ENCODE assay signal across 1 cellular context in genomic region chr10:132331956-132332749, GRCh38.
TF ChIP-seq lines count a peak whose summit lies in the region.

LRRC27 (plus strand) TSS chr10:132332193; CDS start chr10:132333525, 1,332 bp downstream.

TF ChIP-seq in HepG2, 621 proteins besides CTCF, POLR2A, EP300 and RAD21 (continued from another document and continues in another):
- TF ChIP-seq, protein P1, sequence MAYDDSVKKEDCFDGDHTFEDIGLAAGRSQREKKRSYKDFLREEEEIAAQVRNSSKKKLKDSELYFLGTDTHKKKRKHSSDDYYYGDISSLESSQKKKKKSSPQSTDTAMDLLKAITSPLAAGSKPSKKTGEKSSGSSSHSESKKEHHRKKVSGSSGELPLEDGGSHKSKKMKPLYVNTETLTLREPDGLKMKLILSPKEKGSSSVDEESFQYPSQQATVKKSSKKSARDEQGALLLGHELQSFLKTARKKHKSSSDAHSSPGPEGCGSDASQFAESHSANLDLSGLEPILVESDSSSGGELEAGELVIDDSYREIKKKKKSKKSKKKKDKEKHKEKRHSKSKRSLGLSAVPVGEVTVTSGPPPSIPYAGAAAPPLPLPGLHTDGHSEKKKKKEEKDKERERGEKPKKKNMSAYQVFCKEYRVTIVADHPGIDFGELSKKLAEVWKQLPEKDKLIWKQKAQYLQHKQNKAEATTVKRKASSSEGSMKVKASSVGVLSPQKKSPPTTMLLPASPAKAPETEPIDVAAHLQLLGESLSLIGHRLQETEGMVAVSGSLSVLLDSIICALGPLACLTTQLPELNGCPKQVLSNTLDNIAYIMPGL (CRISPR knock-in tag; IDR thresholded peaks at IDR 0.05; ENCODE audit: borderline replicate concordance in 1 of 2, low read depth in 1 of 2), result peak in 1 of 2 experiments; percentile 41; a peak in 2 of 4 replicates
- TF ChIP-seq, protein P2, sequence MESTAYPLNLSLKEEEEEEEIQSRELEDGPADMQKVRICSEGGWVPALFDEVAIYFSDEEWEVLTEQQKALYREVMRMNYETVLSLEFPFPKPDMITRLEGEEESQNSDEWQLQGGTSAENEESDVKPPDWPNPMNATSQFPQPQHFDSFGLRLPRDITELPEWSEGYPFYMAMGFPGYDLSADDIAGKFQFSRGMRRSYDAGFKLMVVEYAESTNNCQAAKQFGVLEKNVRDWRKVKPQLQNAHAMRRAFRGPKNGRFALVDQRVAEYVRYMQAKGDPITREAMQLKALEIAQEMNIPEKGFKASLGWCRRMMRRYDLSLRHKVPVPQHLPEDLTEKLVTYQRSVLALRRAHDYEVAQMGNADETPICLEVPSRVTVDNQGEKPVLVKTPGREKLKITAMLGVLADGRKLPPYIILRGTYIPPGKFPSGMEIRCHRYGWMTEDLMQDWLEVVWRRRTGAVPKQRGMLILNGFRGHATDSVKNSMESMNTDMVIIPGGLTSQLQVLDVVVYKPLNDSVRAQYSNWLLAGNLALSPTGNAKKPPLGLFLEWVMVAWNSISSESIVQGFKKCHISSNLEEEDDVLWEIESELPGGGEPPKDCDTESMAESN (CRISPR knock-in tag; conservative IDR thresholded peaks at IDR 0.05), result peak; percentile 86; the same call in 1 of the 2 replicates
- TF ChIP-seq TEAD2 (CRISPR knock-in tag; IDR thresholded peaks at IDR 0.05) (no peak), ZBTB3 (CRISPR knock-in tag; IDR thresholded peaks at IDR 0.05; ENCODE audit: borderline replicate concordance, low read depth) (no peak), ZNF652 (CRISPR knock-in tag; IDR thresholded peaks at IDR 0.05; ENCODE audit: borderline replicate concordance, low read depth) (no peak), HES4 (CRISPR knock-in tag; IDR thresholded peaks at IDR 0.05; ENCODE audit: borderline replicate concordance) (peak; percentile 74; the same call in 1 of the 2 replicates), KDM5B (CRISPR knock-in tag; IDR thresholded peaks at IDR 0.05; ENCODE audit: borderline replicate concordance) (peak; percentile 75; the same call in 1 of the 2 replicates), KDM2A (CRISPR knock-in tag; IDR thresholded peaks at IDR 0.05; ENCODE audit: borderline replicate concordance, low read depth) (peak; percentile 68; the same call in 1 of the 2 replicates), ZNF589 (CRISPR knock-in tag; conservative IDR thresholded peaks at IDR 0.05) (0 out of 2 replicates have a peak, but pooled peaks have one; percentile 40), MTA3 (CRISPR knock-in tag; IDR thresholded peaks at IDR 0.05) (no peak), ZNF678 (CRISPR knock-in tag; IDR thresholded peaks at IDR 0.05) (no peak), ZNF256 (CRISPR knock-in tag; conservative IDR thresholded peaks at IDR 0.05) (peak; percentile 82; the same call in 1 of the 2 replicates), SUZ12 (IDR thresholded peaks at IDR 0.05; ENCODE audit: low read depth, low read length) (no peak), MAFF (IDR thresholded peaks at IDR 0.05; ENCODE audit: low read depth, low read length) (no peak), ZNF768 (CRISPR knock-in tag; IDR thresholded peaks at IDR 0.05) (peak; percentile 36; the same call in 1 of the 2 replicates), HDAC2 (CRISPR knock-in tag; IDR thresholded peaks at IDR 0.05) (peak; percentile 81; the same call in 1 of the 2 replicates), SYNCRIP (IDR thresholded peaks at IDR 0.05; ENCODE audit: insufficient read depth, low read depth, low read length) (no peak), NAIF1 (CRISPR knock-in tag; IDR thresholded peaks at IDR 0.05; ENCODE audit: borderline replicate concordance) (no peak), ZNF775 (CRISPR knock-in tag; IDR thresholded peaks at IDR 0.05; ENCODE audit: borderline replicate concordance) (no peak), DMAP1 (CRISPR knock-in tag; IDR thresholded peaks at IDR 0.05) (peak; percentile 72), ZNF687 (CRISPR knock-in tag; IDR thresholded peaks at IDR 0.05) (peak; percentile 91), UBTF (CRISPR knock-in tag; IDR thresholded peaks at IDR 0.05) (peak; percentile 80), ATF7-NPFF (CRISPR knock-in tag; IDR thresholded peaks at IDR 0.05; ENCODE audit: low read depth) (peak; percentile 80; the same call in 1 of the 2 replicates), CREB1 (IDR thresholded peaks at IDR 0.05) (peak; percentile 48), CREB1 (CRISPR knock-in tag; IDR thresholded peaks at IDR 0.05) (no peak), ZNF501 (CRISPR knock-in tag; IDR thresholded peaks at IDR 0.05) (peak; percentile 61; the same call in 1 of the 2 replicates), MTF1 (CRISPR knock-in tag; IDR thresholded peaks at IDR 0.05) (no peak), POGZ (CRISPR knock-in tag; IDR thresholded peaks at IDR 0.05) (peak; percentile 73), ZNF761 (CRISPR knock-in tag; conservative IDR thresholded peaks at IDR 0.05) (no peak), MXI1 (IDR thresholded peaks at IDR 0.05; ENCODE audit: borderline replicate concordance, low read depth, low read length) (peak; percentile 99)
- TF ChIP-seq, protein P3, sequence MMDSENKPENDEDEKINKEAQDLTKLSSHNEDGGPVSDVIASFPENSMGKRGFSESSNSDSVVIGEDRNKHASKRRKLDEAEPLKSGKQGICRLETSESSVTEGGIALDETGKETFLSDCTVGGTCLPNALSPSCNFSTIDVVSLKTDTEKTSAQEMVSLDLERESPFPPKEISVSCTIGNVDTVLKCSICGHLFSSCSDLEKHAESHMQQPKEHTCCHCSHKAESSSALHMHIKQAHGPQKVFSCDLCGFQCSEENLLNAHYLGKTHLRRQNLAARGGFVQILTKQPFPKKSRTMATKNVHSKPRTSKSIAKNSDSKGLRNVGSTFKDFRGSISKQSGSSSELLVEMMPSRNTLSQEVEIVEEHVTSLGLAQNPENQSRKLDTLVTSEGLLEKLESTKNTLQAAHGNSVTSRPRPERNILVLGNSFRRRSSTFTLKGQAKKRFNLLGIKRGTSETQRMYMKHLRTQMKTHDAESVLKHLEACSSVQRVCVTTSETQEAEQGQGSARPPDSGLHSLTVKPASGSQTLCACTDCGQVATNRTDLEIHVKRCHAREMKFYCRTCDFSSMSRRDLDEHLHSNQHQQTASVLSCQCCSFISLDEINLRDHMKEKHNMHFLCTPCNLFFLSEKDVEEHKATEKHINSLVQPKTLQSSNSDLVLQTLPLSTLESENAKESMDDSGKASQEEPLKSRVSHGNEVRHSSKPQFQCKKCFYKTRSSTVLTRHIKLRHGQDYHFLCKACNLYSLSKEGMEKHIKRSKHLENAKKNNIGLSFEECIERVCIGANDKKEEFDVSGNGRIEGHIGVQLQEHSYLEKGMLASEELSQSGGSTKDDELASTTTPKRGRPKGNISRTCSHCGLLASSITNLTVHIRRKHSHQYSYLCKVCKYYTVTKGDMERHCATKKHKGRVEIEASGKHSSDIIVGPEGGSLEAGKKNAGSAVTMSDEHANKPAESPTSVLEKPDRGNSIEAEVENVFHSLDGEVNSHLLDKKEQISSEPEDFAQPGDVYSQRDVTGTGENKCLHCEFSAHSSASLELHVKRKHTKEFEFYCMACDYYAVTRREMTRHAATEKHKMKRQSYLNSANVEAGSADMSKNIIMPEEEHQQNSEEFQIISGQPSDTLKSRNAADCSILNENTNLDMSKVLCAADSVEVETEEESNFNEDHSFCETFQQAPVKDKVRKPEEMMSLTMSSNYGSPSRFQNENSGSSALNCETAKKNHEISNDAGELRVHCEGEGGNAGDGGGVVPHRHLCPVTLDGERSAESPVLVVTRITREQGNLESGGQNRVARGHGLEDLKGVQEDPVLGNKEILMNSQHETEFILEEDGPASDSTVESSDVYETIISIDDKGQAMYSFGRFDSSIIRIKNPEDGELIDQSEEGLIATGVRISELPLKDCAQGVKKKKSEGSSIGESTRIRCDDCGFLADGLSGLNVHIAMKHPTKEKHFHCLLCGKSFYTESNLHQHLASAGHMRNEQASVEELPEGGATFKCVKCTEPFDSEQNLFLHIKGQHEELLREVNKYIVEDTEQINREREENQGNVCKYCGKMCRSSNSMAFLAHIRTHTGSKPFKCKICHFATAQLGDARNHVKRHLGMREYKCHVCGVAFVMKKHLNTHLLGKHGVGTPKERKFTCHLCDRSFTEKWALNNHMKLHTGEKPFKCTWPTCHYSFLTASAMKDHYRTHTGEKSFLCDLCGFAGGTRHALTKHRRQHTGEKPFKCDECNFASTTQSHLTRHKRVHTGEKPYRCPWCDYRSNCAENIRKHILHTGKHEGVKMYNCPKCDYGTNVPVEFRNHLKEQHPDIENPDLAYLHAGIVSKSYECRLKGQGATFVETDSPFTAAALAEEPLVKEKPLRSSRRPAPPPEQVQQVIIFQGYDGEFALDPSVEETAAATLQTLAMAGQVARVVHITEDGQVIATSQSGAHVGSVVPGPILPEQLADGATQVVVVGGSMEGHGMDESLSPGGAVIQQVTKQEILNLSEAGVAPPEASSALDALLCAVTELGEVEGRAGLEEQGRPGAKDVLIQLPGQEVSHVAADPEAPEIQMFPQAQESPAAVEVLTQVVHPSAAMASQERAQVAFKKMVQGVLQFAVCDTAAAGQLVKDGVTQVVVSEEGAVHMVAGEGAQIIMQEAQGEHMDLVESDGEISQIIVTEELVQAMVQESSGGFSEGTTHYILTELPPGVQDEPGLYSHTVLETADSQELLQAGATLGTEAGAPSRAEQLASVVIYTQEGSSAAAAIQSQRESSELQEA (CRISPR knock-in tag; IDR thresholded peaks at IDR 0.05; ENCODE audit: not compliant biosample characterization), result peak; percentile 28
- TF ChIP-seq, protein P4, sequence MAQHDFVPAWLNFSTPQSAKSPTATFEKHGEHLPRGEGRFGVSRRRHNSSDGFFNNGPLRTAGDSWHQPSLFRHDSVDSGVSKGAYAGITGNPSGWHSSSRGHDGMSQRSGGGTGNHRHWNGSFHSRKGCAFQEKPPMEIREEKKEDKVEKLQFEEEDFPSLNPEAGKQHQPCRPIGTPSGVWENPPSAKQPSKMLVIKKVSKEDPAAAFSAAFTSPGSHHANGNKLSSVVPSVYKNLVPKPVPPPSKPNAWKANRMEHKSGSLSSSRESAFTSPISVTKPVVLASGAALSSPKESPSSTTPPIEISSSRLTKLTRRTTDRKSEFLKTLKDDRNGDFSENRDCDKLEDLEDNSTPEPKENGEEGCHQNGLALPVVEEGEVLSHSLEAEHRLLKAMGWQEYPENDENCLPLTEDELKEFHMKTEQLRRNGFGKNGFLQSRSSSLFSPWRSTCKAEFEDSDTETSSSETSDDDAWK (CRISPR knock-in tag; IDR thresholded peaks at IDR 0.05), result no peak
- TF ChIP-seq, protein P5, sequence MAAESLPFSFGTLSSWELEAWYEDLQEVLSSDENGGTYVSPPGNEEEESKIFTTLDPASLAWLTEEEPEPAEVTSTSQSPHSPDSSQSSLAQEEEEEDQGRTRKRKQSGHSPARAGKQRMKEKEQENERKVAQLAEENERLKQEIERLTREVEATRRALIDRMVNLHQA (CRISPR knock-in tag; IDR thresholded peaks at IDR 0.05), result no peak
- TF ChIP-seq, protein P6, sequence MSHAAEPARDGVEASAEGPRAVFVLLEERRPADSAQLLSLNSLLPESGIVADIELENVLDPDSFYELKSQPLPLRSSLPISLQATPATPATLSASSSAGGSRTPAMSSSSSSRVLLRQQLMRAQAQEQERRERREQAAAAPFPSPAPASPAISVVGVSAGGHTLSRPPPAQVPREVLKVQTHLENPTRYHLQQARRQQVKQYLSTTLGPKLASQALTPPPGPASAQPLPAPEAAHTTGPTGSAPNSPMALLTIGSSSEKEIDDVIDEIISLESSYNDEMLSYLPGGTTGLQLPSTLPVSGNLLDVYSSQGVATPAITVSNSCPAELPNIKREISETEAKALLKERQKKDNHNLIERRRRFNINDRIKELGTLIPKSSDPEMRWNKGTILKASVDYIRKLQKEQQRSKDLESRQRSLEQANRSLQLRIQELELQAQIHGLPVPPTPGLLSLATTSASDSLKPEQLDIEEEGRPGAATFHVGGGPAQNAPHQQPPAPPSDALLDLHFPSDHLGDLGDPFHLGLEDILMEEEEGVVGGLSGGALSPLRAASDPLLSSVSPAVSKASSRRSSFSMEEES (CRISPR knock-in tag; IDR thresholded peaks at IDR 0.05), result peak; percentile 41; the same call in 1 of the 2 replicates
